11 cellular contexts compared by ENCODE assay signal in genomic region chr17:36183811-36184765, GRCh38. TPM values are rescaled to one million over a fixed set of nuclear protein-coding genes. Genes with fewer than 3 reads are reported as not detected.
A peak's percentile ranks its signal among the peaks of the same experiment; 100 is the strongest.
DNase-seq lines count a peak whose midpoint lies in the region; ATAC-seq and TF ChIP-seq lines count a peak whose summit lies in the region.
"Had no signal": no experiment of that assay in that cellular context is flagged by ENCODE, and none has a peak within 500 bp of the region (broad histone marks: within the 10 kb centered on the region; RNA-seq: fewer than 3 reads in every experiment).

No MANE protein-coding gene starts in this region.

- H3K4me1 Mint-ChIP-seq in endothelial cell (ENCODE audit: unreplicated experiment) (peaks cover 34% of the 10 kb centered on the region), nephron progenitor cell (peaks cover 6% of the 10 kb centered on the region)

- H3K27me3 ChIP-seq in HUES64 (ENCODE audit: insufficient read depth, low read length): peaks cover 27% of the 10 kb centered on the region

- H3K27ac Mint-ChIP-seq in endothelial cell (ENCODE audit: unreplicated experiment): peak overlapping the region; percentile 58
- H3K27ac Mint-ChIP-seq in nephron progenitor cell: no peak overlapping the region

- peak overlapping the region; percentile 79 for H3K4me3 Mint-ChIP-seq in endothelial cell (ENCODE audit: unreplicated experiment)
- peak overlapping the region; percentile 76 for H3K4me3 Mint-ChIP-seq in nephron progenitor cell

- H3K36me3 Mint-ChIP-seq in endothelial cell (ENCODE audit: low read depth, unreplicated experiment): no peaks in the 10 kb centered on the region
- no peaks in the 10 kb centered on the region for H3K36me3 Mint-ChIP-seq in nephron progenitor cell (ENCODE audit: low read depth)

- TF ChIP-seq CTCF in AG04449 (IDR thresholded peaks at IDR 0.05; ENCODE audit: insufficient read depth, low read length, missing control alignments) (no peak), endothelial cell (IDR thresholded peaks at IDR 0.05; ENCODE audit: unreplicated experiment) (no peak), nephron progenitor cell (IDR thresholded peaks at IDR 0.05) (no peak)

- peaks cover 13% of the 10 kb centered on the region for H3K27me3 Mint-ChIP-seq in endothelial cell (ENCODE audit: unreplicated experiment)
- peaks cover 88% of the 10 kb centered on the region for H3K27me3 Mint-ChIP-seq in nephron progenitor cell (ENCODE audit: low read depth, poor library complexity)

- ATAC-seq in GM21367 (IDR thresholded peaks at IDR 0.05; ENCODE audit: unreplicated experiment): no peak

- H3K9ac ChIP-seq in HUES64 (ENCODE audit: low read depth, low read length): no peak overlapping the region; the same call in 1 of the 2 replicates

- CTCF ChIA-PET in AG04449 (lab: Yijun Ruan, JAX): interaction anchor here (0.6 to 3.7 kb wide), 6 partner anchors 9 to 299 kb away, joined by 4 to 46 read pairs (median 5); no protein-coding TSS in a partner anchor

- H3K9me3 Mint-ChIP-seq in endothelial cell (ENCODE audit: unreplicated experiment) (no peaks in the 10 kb centered on the region), nephron progenitor cell (no peaks in the 10 kb centered on the region)

- POLR2A ChIA-PET in AG04449 (lab: Yijun Ruan, JAX): interaction anchor here (1.6 kb wide), 1 partner anchor 9 kb away, joined by 17 read pairs; no protein-coding TSS in a partner anchor

- 85% methylated on average over 16 of the region's 16 CpGs for WGBS in HUES64

- no peaks in the 10 kb centered on the region for H3K36me3 ChIP-seq in HUES64 (ENCODE audit: insufficient read depth, low read length)

- H3K27ac ChIP-seq in HUES64 (ENCODE audit: low read depth, low read length): no peak overlapping the region

- no peaks in the 10 kb centered on the region for H3K4me1 ChIP-seq in HUES64 (ENCODE audit: insufficient read depth, low read length)

- DNase-seq in AG04449 (ENCODE audit: low read depth, low spot score): no peak
- no peak for DNase-seq in endothelial cell (ENCODE audit: low spot score)
- no peak for DNase-seq in nephron progenitor cell
- no peak for DNase-seq in SIG-M5 treated with dmso at 0.1 percent for 504 hours (lab: John Stamatoyannopoulos, UW; ENCODE audit: unreplicated experiment)
- no peak for DNase-seq in activated CD4-positive, CD25-positive, alpha-beta regulatory T cell treated with anti-CD3 and anti-CD28 coated beads, Interleukin-2, amount 50 U/mL, for 72 hours
- no peak for DNase-seq in NCI-H146 treated with DMSO at 0.1 percent for 48 hours (lab: John Stamatoyannopoulos, UW; ENCODE audit: unreplicated experiment)
- DNase-seq: NCI-H1048 had no signal

- no peaks in the 10 kb centered on the region for H3K9me3 ChIP-seq in HUES64 (ENCODE audit: insufficient read depth, low read depth, low read length)

- H3K4me3 ChIP-seq in AG04449 (ENCODE audit: low read depth, low read length) (peak overlapping the region; percentile 74), HUES64 (ENCODE audit: low read length) (peak overlapping the region; percentile 47)

RNA-seq across cellular contexts. Expression of gene TBC1D3B, which starts 7.7 kb away (rescaled TPM):
- polyA plus RNA-seq in HUES64 (2013, experiment 1 of 2): 1.3 TPM
- polyA plus RNA-seq in HUES64 (2013, experiment 2 of 2): 0.89 TPM
- 8.9 TPM for total RNA-seq in endothelial cell (ENCODE audit: unreplicated experiment)

RNA-seq across cellular contexts. Expression of gene CCL3L1, which starts 12.5 kb away (rescaled TPM):
- polyA plus RNA-seq in HUES64 (2013, experiment 1 of 2): not detected
- not detected for polyA plus RNA-seq in HUES64 (2013, experiment 2 of 2)
- 4.0 TPM for total RNA-seq in endothelial cell (ENCODE audit: unreplicated experiment)
- total RNA-seq: bronchial epithelial cell, H4 had no signal

RNA-seq across cellular contexts. Expression of gene CCL4L2, which starts 26.8 kb away (rescaled TPM):
- polyA plus RNA-seq in HUES64 (2013, experiment 1 of 2): not detected
- not detected for polyA plus RNA-seq in HUES64 (2013, experiment 2 of 2)
- total RNA-seq in endothelial cell (ENCODE audit: unreplicated experiment): not detected
- total RNA-seq: bronchial epithelial cell, H4 had no signal
